In genomic region chr5:134245692-134246091, GRCh38 we compare ENCODE assay signal across 2 cellular contexts.
TF ChIP-seq lines count a peak whose summit lies in the region.

No MANE protein-coding gene starts in this region.

TF ChIP-seq in HepG2, 621 proteins besides CTCF, POLR2A, EP300 and RAD21 (continues in another document):
- TF ChIP-seq, protein P1, sequence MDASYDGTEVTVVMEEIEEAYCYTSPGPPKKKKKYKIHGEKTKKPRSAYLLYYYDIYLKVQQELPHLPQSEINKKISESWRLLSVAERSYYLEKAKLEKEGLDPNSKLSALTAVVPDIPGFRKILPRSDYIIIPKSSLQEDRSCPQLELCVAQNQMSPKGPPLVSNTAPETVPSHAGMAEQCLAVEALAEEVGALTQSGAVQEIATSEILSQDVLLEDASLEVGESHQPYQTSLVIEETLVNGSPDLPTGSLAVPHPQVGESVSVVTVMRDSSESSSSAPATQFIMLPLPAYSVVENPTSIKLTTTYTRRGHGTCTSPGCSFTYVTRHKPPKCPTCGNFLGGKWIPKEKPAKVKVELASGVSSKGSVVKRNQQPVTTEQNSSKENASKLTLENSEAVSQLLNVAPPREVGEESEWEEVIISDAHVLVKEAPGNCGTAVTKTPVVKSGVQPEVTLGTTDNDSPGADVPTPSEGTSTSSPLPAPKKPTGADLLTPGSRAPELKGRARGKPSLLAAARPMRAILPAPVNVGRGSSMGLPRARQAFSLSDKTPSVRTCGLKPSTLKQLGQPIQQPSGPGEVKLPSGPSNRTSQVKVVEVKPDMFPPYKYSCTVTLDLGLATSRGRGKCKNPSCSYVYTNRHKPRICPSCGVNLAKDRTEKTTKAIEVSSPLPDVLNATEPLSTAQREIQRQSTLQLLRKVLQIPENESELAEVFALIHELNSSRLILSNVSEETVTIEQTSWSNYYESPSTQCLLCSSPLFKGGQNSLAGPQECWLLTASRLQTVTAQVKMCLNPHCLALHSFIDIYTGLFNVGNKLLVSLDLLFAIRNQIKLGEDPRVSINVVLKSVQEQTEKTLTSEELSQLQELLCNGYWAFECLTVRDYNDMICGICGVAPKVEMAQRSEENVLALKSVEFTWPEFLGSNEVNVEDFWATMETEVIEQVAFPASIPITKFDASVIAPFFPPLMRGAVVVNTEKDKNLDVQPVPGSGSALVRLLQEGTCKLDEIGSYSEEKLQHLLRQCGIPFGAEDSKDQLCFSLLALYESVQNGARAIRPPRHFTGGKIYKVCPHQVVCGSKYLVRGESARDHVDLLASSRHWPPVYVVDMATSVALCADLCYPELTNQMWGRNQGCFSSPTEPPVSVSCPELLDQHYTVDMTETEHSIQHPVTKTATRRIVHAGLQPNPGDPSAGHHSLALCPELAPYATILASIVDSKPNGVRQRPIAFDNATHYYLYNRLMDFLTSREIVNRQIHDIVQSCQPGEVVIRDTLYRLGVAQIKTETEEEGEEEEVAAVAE (CRISPR knock-in tag; IDR thresholded peaks at IDR 0.05; ENCODE audit: borderline replicate concordance): no peak
- TF ChIP-seq KLF11 (CRISPR knock-in tag; IDR thresholded peaks at IDR 0.05): no peak
- no peak for TF ChIP-seq ZNF883 (CRISPR knock-in tag; IDR thresholded peaks at IDR 0.05; ENCODE audit: not compliant biosample characterization)
- TF ChIP-seq, protein P2, sequence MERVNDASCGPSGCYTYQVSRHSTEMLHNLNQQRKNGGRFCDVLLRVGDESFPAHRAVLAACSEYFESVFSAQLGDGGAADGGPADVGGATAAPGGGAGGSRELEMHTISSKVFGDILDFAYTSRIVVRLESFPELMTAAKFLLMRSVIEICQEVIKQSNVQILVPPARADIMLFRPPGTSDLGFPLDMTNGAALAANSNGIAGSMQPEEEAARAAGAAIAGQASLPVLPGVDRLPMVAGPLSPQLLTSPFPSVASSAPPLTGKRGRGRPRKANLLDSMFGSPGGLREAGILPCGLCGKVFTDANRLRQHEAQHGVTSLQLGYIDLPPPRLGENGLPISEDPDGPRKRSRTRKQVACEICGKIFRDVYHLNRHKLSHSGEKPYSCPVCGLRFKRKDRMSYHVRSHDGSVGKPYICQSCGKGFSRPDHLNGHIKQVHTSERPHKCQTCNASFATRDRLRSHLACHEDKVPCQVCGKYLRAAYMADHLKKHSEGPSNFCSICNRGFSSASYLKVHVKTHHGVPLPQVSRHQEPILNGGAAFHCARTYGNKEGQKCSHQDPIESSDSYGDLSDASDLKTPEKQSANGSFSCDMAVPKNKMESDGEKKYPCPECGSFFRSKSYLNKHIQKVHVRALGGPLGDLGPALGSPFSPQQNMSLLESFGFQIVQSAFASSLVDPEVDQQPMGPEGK (CRISPR knock-in tag; IDR thresholded peaks at IDR 0.05): no peak
- TF ChIP-seq RNF219 (CRISPR knock-in tag; IDR thresholded peaks at IDR 0.05): no peak
- TF ChIP-seq ZNF121 (CRISPR knock-in tag; IDR thresholded peaks at IDR 0.05): peak; percentile 85
- TF ChIP-seq ELF1 (CRISPR knock-in tag; IDR thresholded peaks at IDR 0.05): no peak
- no peak for TF ChIP-seq ZNF557 (CRISPR knock-in tag; IDR thresholded peaks at IDR 0.05)
- TF ChIP-seq MAZ (IDR thresholded peaks at IDR 0.05; ENCODE audit: borderline replicate concordance, low read depth, low read length): no peak
- TF ChIP-seq MAZ (CRISPR knock-in tag; IDR thresholded peaks at IDR 0.05; ENCODE audit: low read depth): no peak
- TF ChIP-seq TFDP1 (CRISPR knock-in tag; IDR thresholded peaks at IDR 0.05; ENCODE audit: borderline replicate concordance): no peak
- TF ChIP-seq, protein P3, sequence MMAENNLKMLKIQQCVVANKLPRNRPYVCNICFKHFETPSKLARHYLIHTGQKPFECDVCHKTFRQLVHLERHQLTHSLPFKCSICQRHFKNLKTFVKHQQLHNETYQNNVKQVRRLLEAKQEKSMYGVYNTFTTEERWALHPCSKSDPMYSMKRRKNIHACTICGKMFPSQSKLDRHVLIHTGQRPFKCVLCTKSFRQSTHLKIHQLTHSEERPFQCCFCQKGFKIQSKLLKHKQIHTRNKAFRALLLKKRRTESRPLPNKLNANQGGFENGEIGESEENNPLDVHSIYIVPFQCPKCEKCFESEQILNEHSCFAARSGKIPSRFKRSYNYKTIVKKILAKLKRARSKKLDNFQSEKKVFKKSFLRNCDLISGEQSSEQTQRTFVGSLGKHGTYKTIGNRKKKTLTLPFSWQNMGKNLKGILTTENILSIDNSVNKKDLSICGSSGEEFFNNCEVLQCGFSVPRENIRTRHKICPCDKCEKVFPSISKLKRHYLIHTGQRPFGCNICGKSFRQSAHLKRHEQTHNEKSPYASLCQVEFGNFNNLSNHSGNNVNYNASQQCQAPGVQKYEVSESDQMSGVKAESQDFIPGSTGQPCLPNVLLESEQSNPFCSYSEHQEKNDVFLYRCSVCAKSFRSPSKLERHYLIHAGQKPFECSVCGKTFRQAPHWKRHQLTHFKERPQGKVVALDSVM (CRISPR knock-in tag; IDR thresholded peaks at IDR 0.05): peak; percentile 21; the same call in 1 of the 2 replicates
- no peak for TF ChIP-seq DDIT3 (CRISPR knock-in tag; IDR thresholded peaks at IDR 0.05)

TF ChIP-seq in WTC11, 78 proteins besides CTCF, POLR2A, EP300 and RAD21:
- 0 out of 2 replicates have a peak, but pooled peaks have one; percentile 47 for TF ChIP-seq ZNF121 (CRISPR knock-in tag; IDR thresholded peaks at IDR 0.05)
- TF ChIP-seq, protein P4, sequence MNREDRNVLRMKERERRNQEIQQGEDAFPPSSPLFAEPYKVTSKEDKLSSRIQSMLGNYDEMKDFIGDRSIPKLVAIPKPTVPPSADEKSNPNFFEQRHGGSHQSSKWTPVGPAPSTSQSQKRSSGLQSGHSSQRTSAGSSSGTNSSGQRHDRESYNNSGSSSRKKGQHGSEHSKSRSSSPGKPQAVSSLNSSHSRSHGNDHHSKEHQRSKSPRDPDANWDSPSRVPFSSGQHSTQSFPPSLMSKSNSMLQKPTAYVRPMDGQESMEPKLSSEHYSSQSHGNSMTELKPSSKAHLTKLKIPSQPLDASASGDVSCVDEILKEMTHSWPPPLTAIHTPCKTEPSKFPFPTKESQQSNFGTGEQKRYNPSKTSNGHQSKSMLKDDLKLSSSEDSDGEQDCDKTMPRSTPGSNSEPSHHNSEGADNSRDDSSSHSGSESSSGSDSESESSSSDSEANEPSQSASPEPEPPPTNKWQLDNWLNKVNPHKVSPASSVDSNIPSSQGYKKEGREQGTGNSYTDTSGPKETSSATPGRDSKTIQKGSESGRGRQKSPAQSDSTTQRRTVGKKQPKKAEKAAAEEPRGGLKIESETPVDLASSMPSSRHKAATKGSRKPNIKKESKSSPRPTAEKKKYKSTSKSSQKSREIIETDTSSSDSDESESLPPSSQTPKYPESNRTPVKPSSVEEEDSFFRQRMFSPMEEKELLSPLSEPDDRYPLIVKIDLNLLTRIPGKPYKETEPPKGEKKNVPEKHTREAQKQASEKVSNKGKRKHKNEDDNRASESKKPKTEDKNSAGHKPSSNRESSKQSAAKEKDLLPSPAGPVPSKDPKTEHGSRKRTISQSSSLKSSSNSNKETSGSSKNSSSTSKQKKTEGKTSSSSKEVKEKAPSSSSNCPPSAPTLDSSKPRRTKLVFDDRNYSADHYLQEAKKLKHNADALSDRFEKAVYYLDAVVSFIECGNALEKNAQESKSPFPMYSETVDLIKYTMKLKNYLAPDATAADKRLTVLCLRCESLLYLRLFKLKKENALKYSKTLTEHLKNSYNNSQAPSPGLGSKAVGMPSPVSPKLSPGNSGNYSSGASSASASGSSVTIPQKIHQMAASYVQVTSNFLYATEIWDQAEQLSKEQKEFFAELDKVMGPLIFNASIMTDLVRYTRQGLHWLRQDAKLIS (CRISPR knock-in tag; IDR thresholded peaks at IDR 0.05; ENCODE audit: borderline replicate concordance): no peak
